ENCODE assay signal across 8 cellular contexts in genomic region chr2:232502901-232503791, GRCh38. TPM values are rescaled to one million over a fixed set of nuclear protein-coding genes. Genes with fewer than 3 reads are reported as not detected.
DNase-seq lines count a peak whose midpoint lies in the region; ATAC-seq, FAIRE-seq and TF ChIP-seq lines count a peak whose summit lies in the region.

No MANE protein-coding gene starts in this region.

- TF ChIP-seq EP300 in stomach (IDR thresholded peaks at IDR 0.05): no peak

- H2BK120ac ChIP-seq in H9 (ENCODE audit: low read depth, low read length, poor library complexity, severe bottlenecking): no peak overlapping the region

- H4K20me1 ChIP-seq in H9 (ENCODE audit: control insufficient read depth, insufficient read depth, insufficient read length): peaks cover 3% of the 10 kb centered on the region

- H3K56ac ChIP-seq in H9 (ENCODE audit: insufficient read length, low read depth, low read length): no peak overlapping the region

- no peak overlapping the region for H3K9ac ChIP-seq in H9 (ENCODE audit: extremely low read depth, insufficient read length, low read length)

- H3K27me3 ChIP-seq in H9 (ENCODE audit: insufficient read depth, low read length) (peaks cover 17% of the 10 kb centered on the region), stomach (peaks cover 0 to 55% (median 30%) of the 10 kb centered on the region in 3 donors), MG63 (peaks cover 9% of the 10 kb centered on the region; the same call in 1 of the 2 replicates)

- peak overlapping the region; percentile 46 for H3K14ac ChIP-seq in H9 (ENCODE audit: insufficient read depth, low read length)

- H2BK5ac ChIP-seq in H9 (ENCODE audit: insufficient read length, low read length): no peak overlapping the region

- no peak for TF ChIP-seq CTCF in H9 (conservative IDR thresholded peaks at IDR 0.05)
- no peak for TF ChIP-seq CTCF in stomach (IDR thresholded peaks at IDR 0.05)

- no peak overlapping the region for H4K5ac ChIP-seq in H9 (ENCODE audit: insufficient read length, low read depth, low read length)

- DNase-seq in H9 (peak; percentile 69), mucosa of gallbladder (ENCODE audit: low spot score) (peak; percentile 24), stomach (peak; percentile 45), MG63 (no peak), RCC 7860 (ENCODE audit: low spot score) (no peak)
- peak; percentile 42 for DNase-seq in activated CD4-positive, alpha-beta T cell treated with anti-CD3 and anti-CD28 coated beads for 48 hours
- DNase-seq in effector CD8-positive, alpha-beta T cell (lab: John Stamatoyannopoulos, UW): peak; percentile 15

- no peak for FAIRE-seq in RCC 7860 (lab: Jason Lieb, UNC)

- H2BK15ac ChIP-seq in H9 (ENCODE audit: low read depth, low read length): no peak overlapping the region

- H3K23ac ChIP-seq in H9 (ENCODE audit: insufficient read length, low read depth, low read length): no peak overlapping the region

- H2AFZ ChIP-seq in H9 (ENCODE audit: low read length): no peak overlapping the region

- no peak overlapping the region for H3K4ac ChIP-seq in H9 (ENCODE audit: low read depth, low read length)

- peak overlapping the region; percentile 69 to 91 for H3K4me3 Mint-ChIP-seq in H9

- H3K4me3 ChIP-seq in stomach (peak overlapping the region; percentile 49 to 61 (median 52)), MG63 (no peak overlapping the region)

- H4K8ac ChIP-seq in H9 (replicated peaks; ENCODE audit: insufficient read length, low read depth, low read length): no peak overlapping the region

- no peak overlapping the region for H2AK5ac ChIP-seq in H9 (ENCODE audit: insufficient read length, low read length)

- no peaks in the 10 kb centered on the region for H3K36me3 Mint-ChIP-seq in H9 (ENCODE audit: insufficient read depth in 1 of 3, low read depth in 3 of 3)

- H3K27ac Mint-ChIP-seq in H9: no peak overlapping the region

- TF ChIP-seq POLR2A in stomach (IDR thresholded peaks at IDR 0.05): no peak

- H2BK12ac ChIP-seq in H9 (ENCODE audit: insufficient read length, low read depth, low read length): no peak overlapping the region

- H3K18ac ChIP-seq in H9 (ENCODE audit: insufficient read length, low read depth, low read length): no peak overlapping the region

- intact Hi-C loops in stomach (cut with DNase I; ENCODE audit: low total_unique reads): no loop called here

- WGBS in H9 (ENCODE audit: extremely low coverage, insufficient read length, low lambda C conversion rate): no CpG with 5 or more reads among the region's 76 CpGs
- WGBS in stomach, 5 donors: 1 to 3% (median 2%) methylated on average over 42 to 75 of the region's 76 CpGs

- H3K4me1 Mint-ChIP-seq in H9: peaks cover 17 to 64% of the 10 kb centered on the region in 2 experiments

- no peaks in the 10 kb centered on the region; a peak in 1 of 5 replicates for H3K9me3 Mint-ChIP-seq in H9

- ATAC-seq in GM18867 (IDR thresholded peaks at IDR 0.05; ENCODE audit: unreplicated experiment): no peak

- peak overlapping the region; percentile 88 for H3K4me2 ChIP-seq in H9 (ENCODE audit: insufficient read depth, insufficient read length, low read length)

- H3K79me1 ChIP-seq in H9 (ENCODE audit: insufficient read depth, low read depth, low read length, poor library complexity, severe bottlenecking): no peaks in the 10 kb centered on the region

- H3K4me1 ChIP-seq in H9 (ENCODE audit: insufficient read depth, low read length) (0 out of 2 replicates have a peak, but pooled peaks cover 3% of the 10 kb centered on the region), stomach (peaks cover 9 to 28% (median 24%) of the 10 kb centered on the region in 4 donors)

- H3T11ph ChIP-seq in H9 (ENCODE audit: low read length): no peak overlapping the region

- H3K9me3 ChIP-seq in H9 (ENCODE audit: control insufficient read depth, low read depth, low read length) (no peaks in the 10 kb centered on the region), stomach (no peaks in the 10 kb centered on the region), MG63 (no peaks in the 10 kb centered on the region)

- H2BK20ac ChIP-seq in H9 (ENCODE audit: low read depth, low read length, poor library complexity, severe bottlenecking): no peak overlapping the region

- H3K36me3 ChIP-seq in stomach: no peaks in the 10 kb centered on the region
- no peaks in the 10 kb centered on the region for H3K36me3 ChIP-seq in MG63

- H4K91ac ChIP-seq in H9 (ENCODE audit: insufficient read length, low read depth, low read length): no peak overlapping the region

- peaks cover 81% of the 10 kb centered on the region for H3K27me3 Mint-ChIP-seq in H9 (ENCODE audit: low read depth)

- H3K79me2 ChIP-seq in H9 (ENCODE audit: insufficient read depth, low read length): no peaks in the 10 kb centered on the region

- H3K23me2 ChIP-seq in H9 (ENCODE audit: insufficient read length, low read depth, low read length, poor library complexity, severe bottlenecking): peaks cover 12% of the 10 kb centered on the region

- H3K27ac ChIP-seq in H9 (ENCODE audit: insufficient read length, low read depth, low read length) (no peak overlapping the region), stomach (peak overlapping the region in 2 of 5 donors; percentile 3 to 75)

RNA-seq across cellular contexts. Expression of gene ECEL1, which starts 15.5 kb away (rescaled TPM):
- total RNA-seq in H9 (2021) (8.2 and 8.4 TPM in 2 replicates), mucosa of gallbladder (0.35 TPM), stomach (1 to 10 TPM in 1 of 5 donors, not detected in 4; 1.1 TPM)
- under 1 TPM in 1 of 3 donors, not detected in 2; 0.35 TPM for polyA plus RNA-seq in stomach
- total RNA-seq in MG63 (2014; rRNA removed; shearing (Covaris generic); ENCODE audit: low replicate concordance): not detected in 2 replicates

RNA-seq across cellular contexts. Expression of gene PRSS56, which starts 17.0 kb away (rescaled TPM):
- total RNA-seq in H9 (2021): not detected in 2 replicates
- total RNA-seq in mucosa of gallbladder: not detected
- not detected for total RNA-seq in stomach
- polyA plus RNA-seq in stomach: not detected
- not detected in 2 replicates for total RNA-seq in MG63 (2014; rRNA removed; shearing (Covaris generic); ENCODE audit: low replicate concordance)

RNA-seq across cellular contexts. Expression of gene CHRND, which starts 22.8 kb away (rescaled TPM):
- not detected in 2 replicates for total RNA-seq in H9 (2021)
- not detected for total RNA-seq in mucosa of gallbladder
- not detected for total RNA-seq in stomach
- polyA plus RNA-seq in stomach: not detected
- not detected in 2 replicates for total RNA-seq in MG63 (2014; rRNA removed; shearing (Covaris generic); ENCODE audit: low replicate concordance)

RNA-seq across cellular contexts. Expression of gene CHRNG, which starts 36.3 kb away (rescaled TPM):
- total RNA-seq in H9 (2021) (not detected in 2 replicates), mucosa of gallbladder (not detected), stomach (not detected)
- polyA plus RNA-seq in stomach: not detected
- total RNA-seq in MG63 (2014; rRNA removed; shearing (Covaris generic); ENCODE audit: low replicate concordance): not detected in 2 replicates

RNA-seq across cellular contexts. Expression of gene ALPI, which starts 47.2 kb away (rescaled TPM):
- total RNA-seq in H9 (2021) (not detected in 2 replicates), mucosa of gallbladder (1.0 TPM), stomach (10 to 100 TPM in 1 of 5 donors, 1 to 10 TPM in 1, not detected in 3; 1.4 to 12.3 TPM)
- not detected for polyA plus RNA-seq in stomach
- not detected in 2 replicates for total RNA-seq in MG63 (2014; rRNA removed; shearing (Covaris generic); ENCODE audit: low replicate concordance)

Comparison
In these comparisons a context has a peak if more than half of its experiments do, and no peak if none do; other contexts are left out.
1. DNase-seq: peak in H9 (single experiment), activated CD4-positive, alpha-beta T cell treated with anti-CD3 and anti-CD28 coated beads for 48 hours (single experiment), effector CD8-positive, alpha-beta T cell (single experiment), mucosa of gallbladder (single experiment) and stomach (single experiment); none in MG63 (single experiment) and RCC 7860 (single experiment).